ENCODE assay signal across 16 cellular contexts in the genomic region with DNA sequence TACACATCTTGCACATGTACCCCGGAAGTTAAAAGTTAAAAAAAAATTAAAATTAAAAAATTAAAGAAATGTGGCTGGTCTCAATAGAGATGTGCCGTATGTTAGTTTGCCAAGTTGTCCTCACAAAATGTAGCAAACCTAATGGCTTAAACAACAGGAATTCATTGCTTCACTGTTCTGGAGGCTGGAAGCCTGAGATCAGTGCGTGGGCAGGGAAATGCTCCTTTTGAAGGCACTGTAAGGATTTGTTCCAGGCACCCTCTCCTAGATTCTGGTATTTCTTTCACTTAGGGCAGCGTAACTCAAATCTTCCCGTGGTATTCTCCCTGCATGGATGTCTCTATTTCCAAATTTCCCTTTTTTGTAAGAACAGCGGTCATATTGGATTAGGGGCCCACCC. TPM values are rescaled to one million over a fixed set of nuclear protein-coding genes. Genes with fewer than 3 reads are reported as not detected.
DNase-seq lines count a peak whose midpoint lies in the region; ATAC-seq and TF ChIP-seq lines count a peak whose summit lies in the region.
"Had no signal": no experiment of that assay in that cellular context is flagged by ENCODE, and none has a peak within 500 bp of the region (broad histone marks: within the 10 kb centered on the region; RNA-seq: fewer than 3 reads in every experiment).

No MANE protein-coding gene starts in this region.

- no peak overlapping the region for H3K4me3 ChIP-seq in right cardiac atrium (ENCODE audit: low read length)
- H3K4me3 ChIP-seq in osteoblast (ENCODE audit: insufficient read depth, low read length), result no peak overlapping the region
- H3K4me3 ChIP-seq: BLaER1 had no signal

- no peaks in the 10 kb centered on the region for H3K79me2 ChIP-seq in osteoblast (ENCODE audit: insufficient read depth, low read length)

- no peak for TF ChIP-seq CTCF in osteoblast (IDR thresholded peaks at IDR 0.05; ENCODE audit: extremely low read depth, low read depth, low read length)

- H3K27ac ChIP-seq in right cardiac atrium (ENCODE audit: low read length) (no peak overlapping the region), osteoblast (ENCODE audit: low read depth, low read length) (no peak overlapping the region)
- H3K27ac ChIP-seq: BLaER1 had no signal

- intact Hi-C loops in Right ventricle myocardium superior (cut with DNase I) (no loop called here), right cardiac atrium (cut with DNase I) (no loop called here), left cardiac atrium (cut with DNase I) (no loop called here)

- no peak overlapping the region for H3K4me2 ChIP-seq in osteoblast (ENCODE audit: insufficient read depth, low read length)
- H3K4me2 ChIP-seq: BLaER1 had no signal

- WGBS in right cardiac atrium, result 83% methylated on average over 6 of the region's 6 CpGs

- H4K20me1 ChIP-seq in osteoblast (ENCODE audit: insufficient read depth, low read length), result no peaks in the 10 kb centered on the region
- H4K20me1 ChIP-seq: BLaER1 had no signal

- no peaks in the 10 kb centered on the region for H3K36me3 ChIP-seq in osteoblast (ENCODE audit: insufficient read depth, low read length)
- H3K36me3 ChIP-seq: BLaER1 had no signal

- H3K9me3 ChIP-seq in right cardiac atrium (ENCODE audit: control insufficient read depth, low read length), result no peaks in the 10 kb centered on the region
- H3K9me3 ChIP-seq in osteoblast (ENCODE audit: low read depth, low read length), result no peaks in the 10 kb centered on the region
- H3K9me3 ChIP-seq: BLaER1 had no signal

- H3K27me3 ChIP-seq in right cardiac atrium (ENCODE audit: control insufficient read depth, insufficient read depth) (no peaks in the 10 kb centered on the region), osteoblast (ENCODE audit: insufficient read depth, low read length) (no peaks in the 10 kb centered on the region)
- H3K27me3 ChIP-seq: BLaER1 had no signal

- H3K4me1 ChIP-seq in right cardiac atrium (ENCODE audit: control insufficient read depth, insufficient read depth, low read length), result no peaks in the 10 kb centered on the region
- no peaks in the 10 kb centered on the region for H3K4me1 ChIP-seq in osteoblast (ENCODE audit: insufficient read depth, low read length)

- DNase-seq in Right ventricle myocardium superior (no peak), right cardiac atrium (no peak), left cardiac atrium (peak; percentile 28), osteoblast (ENCODE audit: insufficient read length, low spot score, missing footprints) (peak; percentile 3), NCI-H526 (lab: John Stamatoyannopoulos, UW) (no peak), NCI-H510A (lab: John Stamatoyannopoulos, UW) (no peak), HuH-7 (ENCODE audit: low spot score) (no peak)
- DNase-seq: 8988T; CD4-positive, alpha-beta memory T cell; DMS79 treated with DMSO at 0.1 percent for 48 hours; GF-D8; H9 had no signal

- H2AFZ ChIP-seq in osteoblast (ENCODE audit: low read length), result no peak overlapping the region

- ATAC-seq in Right ventricle myocardium superior (ENCODE audit: poor library complexity) (peak; percentile 59), right cardiac atrium (no peak), left cardiac atrium (peak in 1 of 2 donors; percentile 52)
- ATAC-seq: HepG2 had no signal

RNA-seq across cellular contexts. Expression of gene MON1B, which starts 32.7 kb away (rescaled TPM):
- total RNA-seq in Right ventricle myocardium superior, result 15.9 TPM
- 10 to 100 TPM; 20.2 to 25.2 (median 23.2) TPM for total RNA-seq in right cardiac atrium
- 9.1 TPM for polyA plus RNA-seq in right cardiac atrium
- total RNA-seq in left cardiac atrium, result 10 to 100 TPM; 21.2 to 25.5 TPM
- total RNA-seq in osteoblast, result 18.0 and 19.5 TPM in 2 replicates

RNA-seq across cellular contexts. Expression of gene SYCE1L, which starts 40.9 kb away (rescaled TPM):
- total RNA-seq in Right ventricle myocardium superior (0.46 TPM), right cardiac atrium (1 to 10 TPM; 2.2 to 4.5 (median 3.4) TPM), left cardiac atrium (1 to 10 TPM; 1.1 to 2.7 TPM), osteoblast (not detected in 2 replicates)
- polyA plus RNA-seq in right cardiac atrium, result 0.70 TPM
- total RNA-seq: A673 had no signal
- polyA plus RNA-seq: CD14-positive monocyte, HepG2 had no signal

Comparison
In these comparisons a context has a peak if more than half of its experiments do, and no peak if none do; other contexts are left out.
1. DNase-seq: peak in left cardiac atrium (single experiment) and osteoblast (single experiment); none in Right ventricle myocardium superior (single experiment), right cardiac atrium (0 of 3), NCI-H526 (0 of 2), NCI-H510A (single experiment) and HuH-7 (single experiment).